In the genomic region with DNA sequence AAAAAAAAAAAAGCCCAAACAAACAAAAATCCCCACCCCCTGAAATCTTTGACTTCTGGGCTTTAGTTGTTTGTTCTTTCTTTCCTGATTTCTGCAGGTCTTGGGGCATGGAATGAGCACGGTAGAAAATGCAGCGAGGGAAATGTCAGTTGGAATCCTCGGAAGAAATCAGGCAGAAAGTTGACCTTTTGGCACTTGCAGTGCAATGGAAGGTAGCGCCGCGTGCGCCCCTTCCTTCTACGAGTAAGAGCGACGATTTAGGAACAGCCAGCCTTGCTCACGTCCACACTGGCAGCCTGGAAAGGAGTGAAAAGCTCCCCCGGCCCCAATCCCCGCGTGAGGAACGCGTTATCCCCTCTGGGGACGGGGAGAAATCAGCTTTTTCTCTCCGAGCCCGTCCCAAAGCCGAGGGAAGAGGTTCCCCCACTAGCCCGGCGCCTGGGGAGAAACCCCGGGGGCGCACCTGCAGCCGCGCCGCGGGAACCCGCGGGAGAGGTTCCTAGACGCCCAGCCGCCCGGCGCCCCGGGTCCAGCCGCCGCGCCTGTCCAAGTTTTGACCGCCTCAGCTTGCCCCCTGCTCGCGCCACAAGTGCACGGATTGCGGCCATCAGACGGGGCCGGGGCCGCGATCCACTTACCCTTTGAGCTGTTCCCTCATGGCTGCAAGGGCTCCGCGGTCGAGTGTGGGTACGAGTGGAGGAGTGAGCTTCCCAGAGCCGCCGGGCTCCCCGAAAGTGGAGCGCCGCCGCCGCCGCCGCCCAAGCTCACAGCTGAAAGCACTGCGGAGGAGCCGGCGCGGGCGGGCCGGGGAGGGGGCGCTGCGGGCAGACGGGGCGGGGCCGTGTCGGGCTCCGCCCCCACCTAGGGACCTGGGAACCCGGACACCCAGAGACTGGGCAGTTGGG, we compare ENCODE assay signal across 8 cellular contexts.
DNase-seq lines count a peak whose midpoint lies in the region; ATAC-seq and TF ChIP-seq lines count a peak whose summit lies in the region.

No MANE protein-coding gene starts in this region.

- H3K9me3 Mint-ChIP-seq in activated CD8-positive, alpha-beta T cell treated with anti-CD3 and anti-CD28 coated beads for 36 hours, result no peaks in the 10 kb centered on the region

- no peak overlapping the region for H3K4me3 Mint-ChIP-seq in activated CD8-positive, alpha-beta T cell treated with anti-CD3 and anti-CD28 coated beads for 36 hours

- H3K27me3 ChIP-seq in gastroesophageal sphincter, result no peaks in the 10 kb centered on the region

- no peaks in the 10 kb centered on the region for H3K9me3 ChIP-seq in ES-I3 (ENCODE audit: control insufficient read depth, insufficient read depth, low read length)
- no peaks in the 10 kb centered on the region for H3K9me3 ChIP-seq in gastroesophageal sphincter

- no peak overlapping the region for H3K27ac Mint-ChIP-seq in activated CD8-positive, alpha-beta T cell treated with anti-CD3 and anti-CD28 coated beads for 36 hours

- intact Hi-C loops in activated CD8-positive, alpha-beta T cell treated with anti-CD3 and anti-CD28 coated beads for 36 hours (cut with micrococcal nuclease), result no loop called here

- no peak for DNase-seq in activated CD8-positive, alpha-beta T cell treated with anti-CD3 and anti-CD28 coated beads for 36 hours
- DNase-seq in nucleus accumbens (lab: John Stamatoyannopoulos, UW) (peak in 37 of 56 donors; percentile 0 to 57 (median 13)), UCSD-AML1 (lab: John Stamatoyannopoulos, UW; ENCODE audit: unreplicated experiment) (no peak), dedifferentiated amniotic fluid mesenchymal stem cell (ENCODE audit: extremely low spot score) (no peak)

- peak overlapping the region; percentile 65 for H3K9ac ChIP-seq in ES-I3 (ENCODE audit: low read depth, low read length)

- peak overlapping the region in 3 of 4 donors; percentile 61 to 69 (median 66) for H3K27ac ChIP-seq in gastroesophageal sphincter

- no peak for TF ChIP-seq CTCF in activated CD8-positive, alpha-beta T cell treated with anti-CD3 and anti-CD28 coated beads for 36 hours (IDR thresholded peaks at IDR 0.05)
- TF ChIP-seq CTCF in gastroesophageal sphincter (IDR thresholded peaks at IDR 0.05), result no peak

- no peaks in the 10 kb centered on the region for H3K36me3 ChIP-seq in ES-I3 (ENCODE audit: insufficient read depth, low read length)
- no peaks in the 10 kb centered on the region for H3K36me3 ChIP-seq in gastroesophageal sphincter

- no peak for TF ChIP-seq POLR2A in gastroesophageal sphincter (IDR thresholded peaks at IDR 0.05)

- H3K36me3 Mint-ChIP-seq in activated CD8-positive, alpha-beta T cell treated with anti-CD3 and anti-CD28 coated beads for 36 hours (ENCODE audit: low read depth), result no peaks in the 10 kb centered on the region

- H3K4me3 ChIP-seq in gastroesophageal sphincter, result peak overlapping the region; percentile 62 to 86

- peaks cover 9% of the 10 kb centered on the region for H3K4me1 ChIP-seq in ES-I3 (ENCODE audit: insufficient read depth, low read length)
- no peaks in the 10 kb centered on the region for H3K4me1 ChIP-seq in gastroesophageal sphincter

- CTCF ChIA-PET in activated CD8-positive, alpha-beta T cell treated with anti-CD3 and anti-CD28 coated beads for 36 hours (lab: Charles Lee), result interaction anchor here (1.4 kb wide), 1 partner anchor 228 kb away, joined by 4 read pairs; no protein-coding TSS in a partner anchor

- TF ChIP-seq EP300 in gastroesophageal sphincter (IDR thresholded peaks at IDR 0.05), result no peak

- POLR2A ChIA-PET in activated CD8-positive, alpha-beta T cell treated with anti-CD3 and anti-CD28 coated beads for 36 hours (lab: Charles Lee), result no interaction called here

- H3K4me1 Mint-ChIP-seq in activated CD8-positive, alpha-beta T cell treated with anti-CD3 and anti-CD28 coated beads for 36 hours (ENCODE audit: low read depth), result peaks cover 2% of the 10 kb centered on the region

- peak; percentile 83 for ATAC-seq in GM19467 (IDR thresholded peaks at IDR 0.05; ENCODE audit: unreplicated experiment)
- ATAC-seq in HG03520 (IDR thresholded peaks at IDR 0.05; ENCODE audit: unreplicated experiment), result peak; percentile 70
- ATAC-seq in activated CD8-positive, alpha-beta T cell treated with anti-CD3 and anti-CD28 coated beads for 36 hours, result peak; percentile 30
- peak; percentile 76 for ATAC-seq in gastroesophageal sphincter

- WGBS in gastroesophageal sphincter (ENCODE audit: low coverage in 1 of 2), 2 donors, result 0 to 35% methylated on average over 8 to 15 of the region's 74 CpGs

- peaks cover 19% of the 10 kb centered on the region for H3K27me3 Mint-ChIP-seq in activated CD8-positive, alpha-beta T cell treated with anti-CD3 and anti-CD28 coated beads for 36 hours

Comparison
In these comparisons a context has a peak if more than half of its experiments do, and no peak if none do; other contexts are left out.
1. ATAC-seq: peak in every context shown above with its lines; median percentile 83 in GM19467; 76 in gastroesophageal sphincter; 70 in HG03520; 30 in activated CD8-positive, alpha-beta T cell treated with anti-CD3 and anti-CD28 coated beads for 36 hours.
2. DNase-seq: peak in nucleus accumbens (37 of 56); none in activated CD8-positive, alpha-beta T cell treated with anti-CD3 and anti-CD28 coated beads for 36 hours (single experiment), UCSD-AML1 (single experiment) and dedifferentiated amniotic fluid mesenchymal stem cell (single experiment).